1 cellular context compared by ENCODE assay signal in genomic region chr5:106306313-106307028, GRCh38.
TF ChIP-seq lines count a peak whose summit lies in the region.

No MANE protein-coding gene starts in this region.

TF ChIP-seq in GM23338, 12 proteins besides CTCF, POLR2A, EP300 and RAD21:
- TF ChIP-seq ZNF462 (CRISPR knock-in tag; IDR thresholded peaks at IDR 0.05) (no peak), NANOG (IDR thresholded peaks at IDR 0.05; ENCODE audit: borderline replicate concordance) (peak; percentile 51; the same call in 1 of the 2 replicates)
